9 cellular contexts compared by ENCODE assay signal in genomic region chr1:224433041-224433670, GRCh38. TPM values are rescaled to one million over a fixed set of nuclear protein-coding genes. Genes with fewer than 3 reads are reported as not detected.
DNase-seq lines count a peak whose midpoint lies in the region; ATAC-seq, FAIRE-seq and TF ChIP-seq lines count a peak whose summit lies in the region.
"Had no signal": no experiment of that assay in that cellular context is flagged by ENCODE, and none has a peak within 500 bp of the region (broad histone marks: within the 10 kb centered on the region; RNA-seq: fewer than 3 reads in every experiment).

No MANE protein-coding gene starts in this region.

- no peaks in the 10 kb centered on the region for H3K27me3 Mint-ChIP-seq in astrocyte (ENCODE audit: low read depth, unreplicated experiment)

- H3K27ac ChIP-seq in astrocyte (ENCODE audit: low read depth, low read length) (peak overlapping the region; percentile 78), gastrocnemius medialis (peak overlapping the region; percentile 95 to 100 (median 99))

- ATAC-seq in gastrocnemius medialis (peak; percentile 13 to 53), GM21360 (IDR thresholded peaks at IDR 0.05; ENCODE audit: unreplicated experiment) (no peak)

- peaks cover 35% of the 10 kb centered on the region for H3K4me1 ChIP-seq in astrocyte (ENCODE audit: insufficient read depth, low read length)
- H3K4me1 ChIP-seq in gastrocnemius medialis: peaks cover 37 to 53% of the 10 kb centered on the region in 2 donors

- H3K4me3 ChIP-seq in astrocyte (ENCODE audit: insufficient read depth, low read depth, low read length): peak overlapping the region; percentile 66
- H3K4me3 ChIP-seq in iPS-11a (ENCODE audit: low read depth, low read length): peak overlapping the region; percentile 79
- peak overlapping the region; percentile 76 to 98 (median 90) for H3K4me3 ChIP-seq in gastrocnemius medialis

- H3K27ac Mint-ChIP-seq in astrocyte (ENCODE audit: unreplicated experiment): peak overlapping the region; percentile 4

- no peaks in the 10 kb centered on the region for H3K9me3 ChIP-seq in astrocyte (ENCODE audit: insufficient read depth, low read depth, low read length)
- no peaks in the 10 kb centered on the region for H3K9me3 ChIP-seq in gastrocnemius medialis

- H3K4me2 ChIP-seq in astrocyte (ENCODE audit: low read length): peak overlapping the region; percentile 90

- in situ Hi-C loops in gastrocnemius medialis (cut with MboI; ENCODE audit: low sequenced_read_pairs in 4 of 4): no loop called here

- H3K4me3 Mint-ChIP-seq in astrocyte (ENCODE audit: unreplicated experiment): peak overlapping the region; percentile 95

- no peak overlapping the region for H2AFZ ChIP-seq in astrocyte (ENCODE audit: low read depth, low read length)

- no peaks in the 10 kb centered on the region for H3K9me3 Mint-ChIP-seq in astrocyte (ENCODE audit: unreplicated experiment)

- peaks cover 32% of the 10 kb centered on the region for H4K20me1 ChIP-seq in astrocyte (ENCODE audit: insufficient read depth, low read length)

- H3K36me3 ChIP-seq in astrocyte (ENCODE audit: insufficient read depth, low read length) (peaks cover 4% of the 10 kb centered on the region), gastrocnemius medialis (peaks cover 0 to 4% of the 10 kb centered on the region in 2 donors)

- DNase-seq in DMS153 treated with DMSO at 0.1 percent for 48 hours (lab: John Stamatoyannopoulos, UW; ENCODE audit: unreplicated experiment): peak; percentile 56
- no peak for DNase-seq in DMS153 (lab: John Stamatoyannopoulos, UW)
- peak; percentile 52 for DNase-seq in NCI-H82 treated with DMSO at 0.1 percent for 48 hours (lab: John Stamatoyannopoulos, UW; ENCODE audit: unreplicated experiment)
- no peak for DNase-seq in astrocyte (ENCODE audit: low read depth)
- peak; percentile 27 to 32 for DNase-seq in gastrocnemius medialis
- no peak for DNase-seq in 8988T

- no peak for FAIRE-seq in astrocyte (lab: Jason Lieb, UNC)
- FAIRE-seq: A204.1 had no signal

- H3K9ac ChIP-seq in astrocyte (ENCODE audit: low read length): peak overlapping the region; percentile 76

- TF ChIP-seq CTCF in astrocyte (IDR thresholded peaks at IDR 0.05; ENCODE audit: insufficient read depth, low read depth, low read length): no peak
- no peak for TF ChIP-seq CTCF in gastrocnemius medialis (IDR thresholded peaks at IDR 0.05 in 4 of 5, conservative IDR thresholded peaks at IDR 0.05 in 1 of 5)

- intact Hi-C loops in gastrocnemius medialis (cut with DNase I; ENCODE audit: low total_unique reads): loop anchor here (2.0 to 10.0 kb wide), 4 partner anchors 51 to 218 kb away; partner anchors contain the start of gene CNIH4

- peaks cover 16% of the 10 kb centered on the region for H3K4me1 Mint-ChIP-seq in astrocyte (ENCODE audit: low read depth, unreplicated experiment)

- H3K27me3 ChIP-seq in astrocyte (ENCODE audit: insufficient read depth, low read length) (no peaks in the 10 kb centered on the region), gastrocnemius medialis (no peaks in the 10 kb centered on the region)

- peaks cover 3% of the 10 kb centered on the region for H3K36me3 Mint-ChIP-seq in astrocyte (ENCODE audit: low read depth, unreplicated experiment)

- no peak for TF ChIP-seq POLR2A in gastrocnemius medialis (IDR thresholded peaks at IDR 0.05)

- peaks cover 81% of the 10 kb centered on the region for H3K79me2 ChIP-seq in astrocyte (ENCODE audit: insufficient read depth, low read length)

RNA-seq across cellular contexts. Expression of gene WDR26, which starts 1.4 kb away (rescaled TPM):
- total RNA-seq in astrocyte: 105 and 113 TPM in 2 replicates
- total RNA-seq in gastrocnemius medialis: 10 to 100 TPM; 62.1 to 86.5 (median 74.0) TPM

Comparison
In these comparisons a context has a peak if more than half of its experiments do, and no peak if none do; other contexts are left out.
1. DNase-seq: peak in DMS153 treated with DMSO at 0.1 percent for 48 hours (single experiment), NCI-H82 treated with DMSO at 0.1 percent for 48 hours (single experiment) and gastrocnemius medialis (2 of 2); none in DMS153 (single experiment), astrocyte (single experiment) and 8988T (single experiment).
2. Peak in every context shown above with its lines, with median percentiles within 50 percentile points of each other: H3K4me3 ChIP-seq.